1 cellular context compared by ENCODE assay signal in genomic region chr1:93827633-93828436, GRCh38.
A peak's percentile ranks its signal among the peaks of the same experiment; 100 is the strongest.
TF ChIP-seq lines count a peak whose summit lies in the region.

No MANE protein-coding gene starts in this region.

TF ChIP-seq in HepG2, 621 proteins besides CTCF, POLR2A, EP300 and RAD21 (continued from another document and continues in another):
- TF ChIP-seq, protein P1, sequence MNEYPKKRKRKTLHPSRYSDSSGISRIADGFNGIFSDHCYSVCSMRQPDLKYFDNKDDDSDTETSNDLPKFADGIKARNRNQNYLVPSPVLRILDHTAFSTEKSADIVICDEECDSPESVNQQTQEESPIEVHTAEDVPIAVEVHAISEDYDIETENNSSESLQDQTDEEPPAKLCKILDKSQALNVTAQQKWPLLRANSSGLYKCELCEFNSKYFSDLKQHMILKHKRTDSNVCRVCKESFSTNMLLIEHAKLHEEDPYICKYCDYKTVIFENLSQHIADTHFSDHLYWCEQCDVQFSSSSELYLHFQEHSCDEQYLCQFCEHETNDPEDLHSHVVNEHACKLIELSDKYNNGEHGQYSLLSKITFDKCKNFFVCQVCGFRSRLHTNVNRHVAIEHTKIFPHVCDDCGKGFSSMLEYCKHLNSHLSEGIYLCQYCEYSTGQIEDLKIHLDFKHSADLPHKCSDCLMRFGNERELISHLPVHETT (CRISPR knock-in tag; conservative IDR thresholded peaks at IDR 0.05), result no peak
- TF ChIP-seq KLF12 (CRISPR knock-in tag; IDR thresholded peaks at IDR 0.05; ENCODE audit: borderline replicate concordance), result no peak
- TF ChIP-seq TIGD3 (CRISPR knock-in tag; IDR thresholded peaks at IDR 0.05; ENCODE audit: borderline replicate concordance), result no peak
- TF ChIP-seq ELF3 (CRISPR knock-in tag; IDR thresholded peaks at IDR 0.05), result peak; percentile 56; the same call in 1 of the 2 replicates
- TF ChIP-seq MAFG (CRISPR knock-in tag; IDR thresholded peaks at IDR 0.05), result no peak
- TF ChIP-seq ZMYM4 (CRISPR knock-in tag; IDR thresholded peaks at IDR 0.05), result peak; percentile 88
- no peak for TF ChIP-seq ZBTB49 (CRISPR knock-in tag; IDR thresholded peaks at IDR 0.05; ENCODE audit: borderline replicate concordance)
- no peak for TF ChIP-seq ZNF235 (CRISPR knock-in tag; IDR thresholded peaks at IDR 0.05; ENCODE audit: borderline replicate concordance)
- TF ChIP-seq GPBP1L1 (CRISPR knock-in tag; IDR thresholded peaks at IDR 0.05), result no peak
- TF ChIP-seq ZBTB40 (IDR thresholded peaks at IDR 0.05), result no peak
- TF ChIP-seq ZBTB40 (CRISPR knock-in tag; IDR thresholded peaks at IDR 0.05), result peak; percentile 74
- 0 out of 2 replicates have a peak, but pooled peaks have one; percentile 51 for TF ChIP-seq KDM2A (CRISPR knock-in tag; IDR thresholded peaks at IDR 0.05; ENCODE audit: borderline replicate concordance, low read depth)
- no peak; the same call in 1 of the 2 replicates for TF ChIP-seq EHMT2 (IDR thresholded peaks at IDR 0.05; ENCODE audit: borderline replicate concordance, low read depth, low read length)
- no peak for TF ChIP-seq GTF2F1 (IDR thresholded peaks at IDR 0.05; ENCODE audit: low read length)
- peak; percentile 84 for TF ChIP-seq SKI (IDR thresholded peaks at IDR 0.05; ENCODE audit: partially characterized antibody)
- peak; percentile 46; the same call in 1 of the 2 replicates for TF ChIP-seq ZNF501 (CRISPR knock-in tag; IDR thresholded peaks at IDR 0.05)
- no peak for TF ChIP-seq SP2 (CRISPR knock-in tag; IDR thresholded peaks at IDR 0.05)
- TF ChIP-seq IKZF1 (IDR thresholded peaks at IDR 0.05), result no peak
- TF ChIP-seq HDAC6 (IDR thresholded peaks at IDR 0.05; ENCODE audit: low read depth, low read length), result no peak
- TF ChIP-seq, protein P2, sequence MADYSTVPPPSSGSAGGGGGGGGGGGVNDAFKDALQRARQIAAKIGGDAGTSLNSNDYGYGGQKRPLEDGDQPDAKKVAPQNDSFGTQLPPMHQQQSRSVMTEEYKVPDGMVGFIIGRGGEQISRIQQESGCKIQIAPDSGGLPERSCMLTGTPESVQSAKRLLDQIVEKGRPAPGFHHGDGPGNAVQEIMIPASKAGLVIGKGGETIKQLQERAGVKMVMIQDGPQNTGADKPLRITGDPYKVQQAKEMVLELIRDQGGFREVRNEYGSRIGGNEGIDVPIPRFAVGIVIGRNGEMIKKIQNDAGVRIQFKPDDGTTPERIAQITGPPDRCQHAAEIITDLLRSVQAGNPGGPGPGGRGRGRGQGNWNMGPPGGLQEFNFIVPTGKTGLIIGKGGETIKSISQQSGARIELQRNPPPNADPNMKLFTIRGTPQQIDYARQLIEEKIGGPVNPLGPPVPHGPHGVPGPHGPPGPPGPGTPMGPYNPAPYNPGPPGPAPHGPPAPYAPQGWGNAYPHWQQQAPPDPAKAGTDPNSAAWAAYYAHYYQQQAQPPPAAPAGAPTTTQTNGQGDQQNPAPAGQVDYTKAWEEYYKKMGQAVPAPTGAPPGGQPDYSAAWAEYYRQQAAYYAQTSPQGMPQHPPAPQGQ (CRISPR knock-in tag; IDR thresholded peaks at IDR 0.05; ENCODE audit: borderline replicate concordance), result no peak
- TF ChIP-seq HIC2 (CRISPR knock-in tag; IDR thresholded peaks at IDR 0.05; ENCODE audit: low read depth), result peak; percentile 90
- no peak for TF ChIP-seq ZNF816 (CRISPR knock-in tag; IDR thresholded peaks at IDR 0.05; ENCODE audit: borderline replicate concordance)
- no peak for TF ChIP-seq HNRNPL (IDR thresholded peaks at IDR 0.05; ENCODE audit: low read depth, low read length)
- TF ChIP-seq THYN1 (CRISPR knock-in tag; IDR thresholded peaks at IDR 0.05; ENCODE audit: borderline replicate concordance, low read depth), result no peak
- TF ChIP-seq PTBP1 (IDR thresholded peaks at IDR 0.05; ENCODE audit: low read depth, low read length, poor library complexity, severe bottlenecking), result no peak
- no peak for TF ChIP-seq ZBTB21 (CRISPR knock-in tag; IDR thresholded peaks at IDR 0.05)
- no peak for TF ChIP-seq ZNF674 (CRISPR knock-in tag; IDR thresholded peaks at IDR 0.05; ENCODE audit: low read depth)
- TF ChIP-seq, protein P3, sequence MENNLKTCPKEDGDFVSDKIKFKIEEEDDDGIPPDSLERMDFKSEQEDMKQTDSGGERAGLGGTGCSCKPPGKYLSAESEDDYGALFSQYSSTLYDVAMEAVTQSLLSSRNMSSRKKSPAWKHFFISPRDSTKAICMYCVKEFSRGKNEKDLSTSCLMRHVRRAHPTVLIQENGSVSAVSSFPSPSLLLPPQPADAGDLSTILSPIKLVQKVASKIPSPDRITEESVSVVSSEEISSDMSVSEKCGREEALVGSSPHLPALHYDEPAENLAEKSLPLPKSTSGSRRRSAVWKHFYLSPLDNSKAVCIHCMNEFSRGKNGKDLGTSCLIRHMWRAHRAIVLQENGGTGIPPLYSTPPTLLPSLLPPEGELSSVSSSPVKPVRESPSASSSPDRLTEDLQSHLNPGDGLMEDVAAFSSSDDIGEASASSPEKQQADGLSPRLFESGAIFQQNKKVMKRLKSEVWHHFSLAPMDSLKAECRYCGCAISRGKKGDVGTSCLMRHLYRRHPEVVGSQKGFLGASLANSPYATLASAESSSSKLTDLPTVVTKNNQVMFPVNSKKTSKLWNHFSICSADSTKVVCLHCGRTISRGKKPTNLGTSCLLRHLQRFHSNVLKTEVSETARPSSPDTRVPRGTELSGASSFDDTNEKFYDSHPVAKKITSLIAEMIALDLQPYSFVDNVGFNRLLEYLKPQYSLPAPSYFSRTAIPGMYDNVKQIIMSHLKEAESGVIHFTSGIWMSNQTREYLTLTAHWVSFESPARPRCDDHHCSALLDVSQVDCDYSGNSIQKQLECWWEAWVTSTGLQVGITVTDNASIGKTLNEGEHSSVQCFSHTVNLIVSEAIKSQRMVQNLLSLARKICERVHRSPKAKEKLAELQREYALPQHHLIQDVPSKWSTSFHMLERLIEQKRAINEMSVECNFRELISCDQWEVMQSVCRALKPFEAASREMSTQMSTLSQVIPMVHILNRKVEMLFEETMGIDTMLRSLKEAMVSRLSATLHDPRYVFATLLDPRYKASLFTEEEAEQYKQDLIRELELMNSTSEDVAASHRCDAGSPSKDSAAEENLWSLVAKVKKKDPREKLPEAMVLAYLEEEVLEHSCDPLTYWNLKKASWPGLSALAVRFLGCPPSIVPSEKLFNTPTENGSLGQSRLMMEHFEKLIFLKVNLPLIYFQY (CRISPR knock-in tag; IDR thresholded peaks at IDR 0.05; ENCODE audit: borderline replicate concordance), result no peak; the same call in 1 of the 2 replicates
- TF ChIP-seq ZNF619 (CRISPR knock-in tag; IDR thresholded peaks at IDR 0.05), result no peak
- TF ChIP-seq ZNF101 (CRISPR knock-in tag; IDR thresholded peaks at IDR 0.05; ENCODE audit: borderline replicate concordance, low read depth), result no peak
- 0 out of 2 replicates have a peak, but pooled peaks have one; percentile 21 for TF ChIP-seq STAG1 (CRISPR knock-in tag; IDR thresholded peaks at IDR 0.05)
- no peak for TF ChIP-seq NFE2 (CRISPR knock-in tag; IDR thresholded peaks at IDR 0.05)
- TF ChIP-seq SMAD1 (CRISPR knock-in tag; IDR thresholded peaks at IDR 0.05; ENCODE audit: borderline replicate concordance, low read depth), result no peak
